ENCODE assay signal across 1 cellular context in genomic region chr10:35993816-35994515, GRCh38.
TF ChIP-seq lines count a peak whose summit lies in the region.

No MANE protein-coding gene starts in this region.

TF ChIP-seq in H1, 55 proteins besides CTCF, POLR2A, EP300 and RAD21 (continued from another document):
- no peak for TF ChIP-seq FOSL1 (IDR thresholded peaks at IDR 0.05; ENCODE audit: insufficient read depth, low read depth, low read length)
- TF ChIP-seq RFX5 (IDR thresholded peaks at IDR 0.05; ENCODE audit: borderline replicate concordance, low read depth, low read length), result no peak
- TF ChIP-seq HDAC6 (IDR thresholded peaks at IDR 0.05; ENCODE audit: low read depth, low read length), result no peak
